In the genomic region with DNA sequence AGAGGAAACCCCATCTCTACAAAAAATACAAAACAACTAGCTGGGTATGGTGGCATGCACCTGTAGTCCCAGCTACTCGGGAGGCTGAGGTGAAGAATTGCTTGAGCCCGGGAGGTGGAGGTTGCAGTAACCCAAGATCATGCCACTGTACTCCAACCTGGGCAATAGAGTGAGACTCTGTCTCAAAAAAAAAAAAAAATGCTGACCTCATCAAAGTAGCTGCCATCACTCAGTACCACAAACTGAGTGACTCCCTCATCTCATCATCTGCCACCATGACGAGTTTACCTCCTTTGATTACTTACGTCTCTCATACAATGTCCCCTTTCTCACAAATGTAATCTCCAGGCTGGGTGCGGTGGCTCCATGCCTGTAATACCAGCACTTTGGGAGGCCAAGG, we compare ENCODE assay signal across 27 cellular contexts.
"Had no signal": no experiment of that assay in that cellular context is flagged by ENCODE, and none has a peak within 500 bp of the region (broad histone marks: within the 10 kb centered on the region; RNA-seq: fewer than 3 reads in every experiment).

No MANE protein-coding gene starts in this region.

- DNase-seq: hypothalamus; immature natural killer cell; kidney; left colon; left lung; lower lobe of right lung; mammary epithelial cell; mesenchymal stem cell; naive B cell; natural killer cell; nephron progenitor cell; ovary; small intestine; spleen; stimulated activated CD4-positive, alpha-beta T cell treated with anti-CD3 and anti-CD28 coated beads, Interleukin-4, amount 100 ng/mL, for 24 hours; stimulated activated naive CD4-positive, alpha-beta T cell; tibial artery; upper lobe of right lung; uterus had no signal

- H3K4me1 ChIP-seq: left lung, lower lobe of right lung, neural progenitor cell, right atrium auricular region, spleen, suprapubic skin, tibial artery, upper lobe of right lung, uterus had no signal

- H3K9me3 ChIP-seq: left lung, lower lobe of right lung, neutrophil, ovary, right atrium auricular region, spleen, suprapubic skin, thoracic aorta, tibial artery, upper lobe of right lung, uterus had no signal

- H3K36me3 ChIP-seq: left lung, lower lobe of right lung, neural progenitor cell, neutrophil, ovary, right atrium auricular region, spleen, suprapubic skin, thoracic aorta, tibial artery, upper lobe of right lung, uterus had no signal

- H3K27me3 ChIP-seq: neural progenitor cell, ovary, right atrium auricular region, upper lobe of right lung, uterus had no signal

- H3K4me2 ChIP-seq: neural progenitor cell had no signal

- H3K9ac ChIP-seq: neural progenitor cell had no signal

- FAIRE-seq: islet of Langerhans, kidney, small intestine had no signal

- ATAC-seq: left colon; left lung; lower lobe of right lung; natural killer cell; sciatic nerve; stimulated activated effector memory CD8-positive, alpha-beta T cell treated with anti-CD3 and anti-CD28 coated beads, Interleukin-12 subunit alpha, Interleukin-12 subunit beta, amount 100 ng/mL, for 72 hours; upper lobe of right lung had no signal

- H3K27ac ChIP-seq: left lung, lower lobe of right lung, neural progenitor cell, neutrophil, ovary, right atrium auricular region, spleen, suprapubic skin, thoracic aorta, tibial artery, upper lobe of right lung, uterus had no signal

- H3K4me3 ChIP-seq: left lung, lower lobe of right lung, neural progenitor cell, ovary, right atrium auricular region, spleen, suprapubic skin, thoracic aorta, tibial artery, upper lobe of right lung, uterus had no signal

- H2AFZ ChIP-seq: neural progenitor cell had no signal
